In genomic region chr20:58959652-58960051, GRCh38 we compare ENCODE assay signal across 1 cellular context.
TF ChIP-seq lines count a peak whose summit lies in the region.

No MANE protein-coding gene starts in this region.

TF ChIP-seq in GM23338, 12 proteins besides CTCF, POLR2A, EP300 and RAD21 (continued from another document):
- no peak for TF ChIP-seq ZNF462 (CRISPR knock-in tag; IDR thresholded peaks at IDR 0.05)
- TF ChIP-seq ETS1 (IDR thresholded peaks at IDR 0.05) = no peak
- TF ChIP-seq ZNF114 (CRISPR knock-in tag; IDR thresholded peaks at IDR 0.05) = no peak
- no peak for TF ChIP-seq EZH2 (IDR thresholded peaks at IDR 0.05; ENCODE audit: low read depth, unreplicated experiment)
- TF ChIP-seq ZNF331 (CRISPR knock-in tag; IDR thresholded peaks at IDR 0.05; ENCODE audit: low read depth) = no peak
- TF ChIP-seq CREB1 (CRISPR knock-in tag; IDR thresholded peaks at IDR 0.05; ENCODE audit: low read depth) = no peak
- TF ChIP-seq NANOG (IDR thresholded peaks at IDR 0.05; ENCODE audit: borderline replicate concordance) = no peak
- no peak for TF ChIP-seq EZH2phosphoT487 (IDR thresholded peaks at IDR 0.05; ENCODE audit: unreplicated experiment)
- TF ChIP-seq POLR2AphosphoS5 (IDR thresholded peaks at IDR 0.05; ENCODE audit: low read depth) = no peak
